19 cellular contexts compared by ENCODE assay signal in the genomic region with DNA sequence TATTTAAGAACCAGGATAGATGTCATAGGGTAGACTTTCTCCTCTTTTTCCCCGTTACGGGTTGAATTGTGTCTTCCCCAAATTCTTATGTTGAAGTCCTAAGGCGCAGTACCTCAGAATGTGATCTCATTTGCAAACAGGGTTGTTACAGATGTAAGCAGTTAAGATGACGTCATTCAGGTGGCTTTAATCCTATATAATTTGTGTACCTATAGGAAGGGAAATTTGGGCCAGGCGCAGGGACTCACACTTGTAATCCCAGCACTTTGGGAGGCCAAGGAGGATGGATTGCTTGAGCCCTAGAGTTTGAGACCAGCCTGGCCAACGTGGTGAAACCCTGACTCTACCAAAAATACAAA.
A peak's percentile ranks its signal among the peaks of the same experiment; 100 is the strongest.
DNase-seq lines count a peak whose midpoint lies in the region; ATAC-seq, FAIRE-seq and TF ChIP-seq lines count a peak whose summit lies in the region.
"Had no signal": no experiment of that assay in that cellular context is flagged by ENCODE, and none has a peak within 500 bp of the region (broad histone marks: within the 10 kb centered on the region; RNA-seq: fewer than 3 reads in every experiment).

No MANE protein-coding gene starts in this region.

- H3K27ac ChIP-seq in HepG2 (ENCODE audit: extremely low read length, insufficient read depth, low read length) (peak overlapping the region; percentile 70), testis (no peak overlapping the region), right cardiac atrium (ENCODE audit: low read length) (no peak overlapping the region)
- no peak overlapping the region for H3K27ac ChIP-seq in CD8-positive, alpha-beta memory T cell (ENCODE audit: low read depth, low read length)
- H3K27ac ChIP-seq: BLaER1, HL-60 had no signal

- no peak for TF ChIP-seq RAD21 in HepG2 (CRISPR knock-in tag; IDR thresholded peaks at IDR 0.05)

- POLR2A ChIA-PET in HepG2 (lab: Yijun Ruan, JAX) = no interaction called here
- POLR2A ChIA-PET in CD8-positive, alpha-beta memory T cell (lab: Charles Lee) = no interaction called here

- H3K9me3 Mint-ChIP-seq in CD8-positive, alpha-beta memory T cell = no peaks in the 10 kb centered on the region
- no peaks in the 10 kb centered on the region for H3K9me3 Mint-ChIP-seq in activated naive CD4-positive, alpha-beta T cell treated with anti-CD3 and anti-CD28 coated beads, Interleukin-2, amount 50 U/mL, for 72 hours
- H3K9me3 Mint-ChIP-seq: HFFc6 had no signal

- no peaks in the 10 kb centered on the region for H3K27me3 ChIP-seq in HepG2 (ENCODE audit: control insufficient read depth in 1 of 2, insufficient read depth in 2 of 2, low read length in 2 of 2)
- H3K27me3 ChIP-seq in testis = no peaks in the 10 kb centered on the region
- H3K27me3 ChIP-seq in CD8-positive, alpha-beta memory T cell (ENCODE audit: insufficient read depth, low read length, poor library complexity, severe bottlenecking) = no peaks in the 10 kb centered on the region
- H3K27me3 ChIP-seq in right cardiac atrium (ENCODE audit: control insufficient read depth, insufficient read depth) = no peaks in the 10 kb centered on the region
- H3K27me3 ChIP-seq: BLaER1 had no signal

- CTCF ChIA-PET in HepG2 (lab: Yijun Ruan, JAX; ENCODE audit: low intra/inter-chr PET ratio, low total read pairs) = no interaction called here
- CTCF ChIA-PET in CD8-positive, alpha-beta memory T cell (lab: Charles Lee) = no interaction called here

- DNase-seq in NCI-H82 (lab: John Stamatoyannopoulos, UW) (peak; percentile 13), NCI-H82 treated with DMSO at 0.1 percent for 48 hours (lab: John Stamatoyannopoulos, UW; ENCODE audit: unreplicated experiment) (no peak), HepG2 (ENCODE audit: low spot score) (no peak), testis (peak; percentile 9), right cardiac atrium (no peak)
- DNase-seq in CD8-positive, alpha-beta memory T cell = no peak
- no peak for DNase-seq in activated naive CD4-positive, alpha-beta T cell treated with anti-CD3 and anti-CD28 coated beads, Interleukin-2, amount 50 U/mL, for 72 hours (ENCODE audit: low spot score in 2 of 2)
- DNase-seq: 8988T, AML-193, DMS79 treated with DMSO at 0.1 percent for 48 hours, EL, HFFc6, KBM-7 had no signal

- TF ChIP-seq EP300 in HepG2 (IDR thresholded peaks at IDR 0.05; ENCODE audit: low read depth in 2 of 2, low read length in 2 of 2) (no peak), HepG2 (CRISPR knock-in tag; IDR thresholded peaks at IDR 0.05; ENCODE audit: borderline replicate concordance) (no peak)

- no peak overlapping the region for H3K9ac ChIP-seq in HepG2 (ENCODE audit: insufficient read depth, low read depth, low read length)
- H3K9ac ChIP-seq: BLaER1 had no signal

- WGBS in HepG2 (ENCODE audit: low lambda C conversion rate) = 75% methylated on average over 6 of the region's 6 CpGs
- WGBS in testis, 2 donors = 91 to 93% methylated on average over 6 of the region's 6 CpGs
- 90% methylated on average over 6 of the region's 6 CpGs for WGBS in right cardiac atrium

- no peaks in the 10 kb centered on the region for H3K36me3 Mint-ChIP-seq in CD8-positive, alpha-beta memory T cell
- H3K36me3 Mint-ChIP-seq in activated naive CD4-positive, alpha-beta T cell treated with anti-CD3 and anti-CD28 coated beads, Interleukin-2, amount 50 U/mL, for 72 hours = no peaks in the 10 kb centered on the region

- no peak for ATAC-seq in HepG2
- ATAC-seq in right cardiac atrium = no peak
- ATAC-seq in activated naive CD4-positive, alpha-beta T cell treated with anti-CD3 and anti-CD28 coated beads, Interleukin-2, amount 50 U/mL, for 72 hours = no peak

- H3K9me3 ChIP-seq in HepG2 (ENCODE audit: low read length) (no peaks in the 10 kb centered on the region), testis (no peaks in the 10 kb centered on the region), right cardiac atrium (ENCODE audit: control insufficient read depth, low read length) (no peaks in the 10 kb centered on the region)
- no peaks in the 10 kb centered on the region for H3K9me3 ChIP-seq in CD8-positive, alpha-beta memory T cell (ENCODE audit: low read length)
- H3K9me3 ChIP-seq: BLaER1, HAP-1 had no signal

- H3K79me2 ChIP-seq in HepG2 (ENCODE audit: insufficient read depth, low read length) = no peaks in the 10 kb centered on the region

- H3K4me1 ChIP-seq in HepG2 (ENCODE audit: insufficient read depth, low read length) (peaks cover 94% of the 10 kb centered on the region), testis (no peaks in the 10 kb centered on the region), right cardiac atrium (ENCODE audit: control insufficient read depth, insufficient read depth, low read length) (no peaks in the 10 kb centered on the region)
- no peaks in the 10 kb centered on the region for H3K4me1 ChIP-seq in CD8-positive, alpha-beta memory T cell (ENCODE audit: insufficient read depth, low read length)
- H3K4me1 ChIP-seq: BLaER1, HAP-1 had no signal

- in situ Hi-C loops in HepG2 (cut with HindIII; ENCODE audit: extremely low pct_ligation_motif_present, low pct_unique_long_range_greater_than_20kb) = no loop called here

- intact Hi-C loops in HepG2 (cut with micrococcal nuclease; ENCODE audit: unreplicated experiment) (loop anchor here (1.0 to 2.0 kb wide), 2 partner anchors 55 to 153 kb away; partner anchors contain the start of gene CLTC), testis (cut with DNase I; ENCODE audit: low total_unique reads) (no loop called here), right cardiac atrium (cut with DNase I) (no loop called here)

- BruUV-seq in HepG2 (replicated peaks; lab: Mats Ljungman, UMichigan) = no TSS peak

- no peak overlapping the region for H3K27ac Mint-ChIP-seq in CD8-positive, alpha-beta memory T cell
- H3K27ac Mint-ChIP-seq in activated naive CD4-positive, alpha-beta T cell treated with anti-CD3 and anti-CD28 coated beads, Interleukin-2, amount 50 U/mL, for 72 hours = no peak overlapping the region
- H3K27ac Mint-ChIP-seq: HFFc6 had no signal

- no peak overlapping the region for H3K4me3 ChIP-seq in HepG2 (replicated peaks in 1 of 3; ENCODE audit: insufficient read depth in 1 of 3, low read depth in 2 of 3, low read length in 3 of 3)
- H3K4me3 ChIP-seq in testis = no peak overlapping the region
- no peak overlapping the region for H3K4me3 ChIP-seq in CD8-positive, alpha-beta memory T cell (ENCODE audit: low read length)
- no peak overlapping the region for H3K4me3 ChIP-seq in right cardiac atrium (ENCODE audit: low read length)
- H3K4me3 ChIP-seq: BLaER1, HAP-1 had no signal

- no peak overlapping the region for H2AFZ ChIP-seq in HepG2 (ENCODE audit: low read length)

- H3K4me1 Mint-ChIP-seq in CD8-positive, alpha-beta memory T cell = peaks cover 11 to 19% (median 12%) of the 10 kb centered on the region in 3 donors

- no peak for TF ChIP-seq CTCF in HepG2 (CRISPR knock-in tag; IDR thresholded peaks at IDR 0.05)
- TF ChIP-seq CTCF in testis (IDR thresholded peaks at IDR 0.05) = no peak

- no peak overlapping the region for H3K4me3 Mint-ChIP-seq in CD8-positive, alpha-beta memory T cell
- H3K4me3 Mint-ChIP-seq: HFFc6 had no signal

- no peaks in the 10 kb centered on the region for H3K36me3 ChIP-seq in HepG2 (replicated peaks in 1 of 2; ENCODE audit: control insufficient read depth in 1 of 2, insufficient read depth in 2 of 2, low read length in 2 of 2)
- H3K36me3 ChIP-seq in testis (ENCODE audit: low read depth, missing control alignments) = no peaks in the 10 kb centered on the region
- H3K36me3 ChIP-seq in CD8-positive, alpha-beta memory T cell (ENCODE audit: insufficient read depth, low read length) = no peaks in the 10 kb centered on the region
- H3K36me3 ChIP-seq: BLaER1, HAP-1 had no signal

- 0 out of 2 replicates have a peak overlapping the region, but pooled peaks have one; percentile 46 for H3K4me2 ChIP-seq in HepG2 (ENCODE audit: low read depth, low read length)
- H3K4me2 ChIP-seq: BLaER1 had no signal

- FAIRE-seq in HepG2 (lab: Jason Lieb, UNC) = no peak
- FAIRE-seq: G401.6, GM12892, H1 had no signal

- TF ChIP-seq POLR2A in HepG2 (IDR thresholded peaks at IDR 0.05; ENCODE audit: insufficient read depth in 1 of 2, low read depth in 2 of 2, low read length in 2 of 2) (no peak), testis (IDR thresholded peaks at IDR 0.05) (no peak)

- H4K20me1 ChIP-seq in HepG2 (ENCODE audit: insufficient read depth, low read length) = no peaks in the 10 kb centered on the region
- H4K20me1 ChIP-seq: BLaER1 had no signal

- H3K27me3 Mint-ChIP-seq in CD8-positive, alpha-beta memory T cell = no peaks in the 10 kb centered on the region

TF ChIP-seq in HepG2, 621 proteins besides CTCF, POLR2A, EP300 and RAD21 (continues in another document):
- TF ChIP-seq, protein P1, sequence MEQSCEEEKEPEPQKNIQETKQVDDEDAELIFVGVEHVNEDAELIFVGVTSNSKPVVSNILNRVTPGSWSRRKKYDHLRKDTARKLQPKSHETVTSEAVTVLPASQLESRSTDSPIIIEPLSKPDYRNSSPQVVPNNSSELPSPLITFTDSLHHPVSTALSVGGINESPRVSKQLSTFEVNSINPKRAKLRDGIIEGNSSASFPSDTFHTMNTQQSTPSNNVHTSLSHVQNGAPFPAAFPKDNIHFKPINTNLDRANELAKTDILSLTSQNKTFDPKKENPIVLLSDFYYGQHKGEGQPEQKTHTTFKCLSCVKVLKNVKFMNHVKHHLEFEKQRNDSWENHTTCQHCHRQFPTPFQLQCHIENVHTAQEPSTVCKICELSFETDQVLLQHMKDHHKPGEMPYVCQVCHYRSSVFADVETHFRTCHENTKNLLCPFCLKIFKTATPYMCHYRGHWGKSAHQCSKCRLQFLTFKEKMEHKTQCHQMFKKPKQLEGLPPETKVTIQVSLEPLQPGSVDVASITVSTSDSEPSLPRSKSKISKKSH (CRISPR knock-in tag; IDR thresholded peaks at IDR 0.05; ENCODE audit: borderline replicate concordance) = no peak
- no peak for TF ChIP-seq SIN3B (IDR thresholded peaks at IDR 0.05; ENCODE audit: low read length)
- no peak for TF ChIP-seq GATAD2A (CRISPR knock-in tag; IDR thresholded peaks at IDR 0.05)
- no peak for TF ChIP-seq POGZ (CRISPR knock-in tag; IDR thresholded peaks at IDR 0.05)
- TF ChIP-seq ZNF879 (CRISPR knock-in tag; IDR thresholded peaks at IDR 0.05) = no peak
- no peak for TF ChIP-seq TOPORS (CRISPR knock-in tag; IDR thresholded peaks at IDR 0.05)
- TF ChIP-seq SUZ12 (IDR thresholded peaks at IDR 0.05; ENCODE audit: low read depth, low read length) = no peak

Comparison
In these comparisons a context has a peak if more than half of its experiments do, and no peak if none do; other contexts are left out.
1. DNase-seq: peak in NCI-H82 (single experiment) and testis (single experiment); none in NCI-H82 treated with DMSO at 0.1 percent for 48 hours (single experiment), HepG2 (single experiment), CD8-positive, alpha-beta memory T cell (0 of 5), right cardiac atrium (0 of 3) and activated naive CD4-positive, alpha-beta T cell treated with anti-CD3 and anti-CD28 coated beads, Interleukin-2, amount 50 U/mL, for 72 hours (0 of 2).